8 cellular contexts compared by ENCODE assay signal in genomic region chr11:776459-777287, GRCh38. TPM values are rescaled to one million over a fixed set of nuclear protein-coding genes. Genes with fewer than 3 reads are reported as not detected.
DNase-seq lines count a peak whose midpoint lies in the region; ATAC-seq and TF ChIP-seq lines count a peak whose summit lies in the region.

No MANE protein-coding gene starts in this region.

- H3K36me3 ChIP-seq in PC-3 (ENCODE audit: low read depth, low read length) (peaks cover 9% of the 10 kb centered on the region; the same call in 1 of the 2 replicates), lower lobe of right lung (peaks cover 25% of the 10 kb centered on the region), transverse colon (peaks cover 0 to under 1% (median 0%) of the 10 kb centered on the region in 4 donors)

- no peaks in the 10 kb centered on the region for H3K9me3 ChIP-seq in PC-3 (ENCODE audit: low read length)
- H3K9me3 ChIP-seq in lower lobe of right lung: no peaks in the 10 kb centered on the region
- no peaks in the 10 kb centered on the region for H3K9me3 ChIP-seq in transverse colon

- peak overlapping the region; percentile 98 for H3K4me2 ChIP-seq in PC-3 (ENCODE audit: low read length)

- no peaks in the 10 kb centered on the region for H3K9me2 ChIP-seq in PC-3 (replicated peaks; ENCODE audit: low read length)

- TF ChIP-seq POLR2A in transverse colon (IDR thresholded peaks at IDR 0.05): no peak

- H4K20me1 ChIP-seq in PC-3 (ENCODE audit: low read length): peaks cover 26% of the 10 kb centered on the region

- POLR2A ChIA-PET in PC-3 (lab: Charles Lee; ENCODE audit: unreplicated experiment): interaction anchor here (0.7 kb wide), 2 partner anchors 81 to 162 kb away, joined by 11 to 16 read pairs; no protein-coding TSS in a partner anchor

- H3K79me2 ChIP-seq in PC-3 (ENCODE audit: low read length): peaks cover 62% of the 10 kb centered on the region

- CTCF ChIA-PET in PC-3 (lab: Charles Lee): interaction anchor here (0.6 kb wide), 1 partner anchor 71 kb away, joined by 9 read pairs; the partner anchor contains the start of gene EPS8L2

- H3F3A ChIP-seq in PC-3 (ENCODE audit: low read length, unreplicated experiment): no peaks in the 10 kb centered on the region

- H2AFZ ChIP-seq in PC-3 (ENCODE audit: low read length): no peak overlapping the region

- H3K4me3 ChIP-seq in AG09309 (ENCODE audit: control insufficient read depth, low read depth, low read length) (peak overlapping the region; percentile 92), PC-3 (ENCODE audit: low read length) (peak overlapping the region; percentile 95), coronary artery (peak overlapping the region; percentile 95), lower lobe of right lung (peak overlapping the region; percentile 79), transverse colon (peak overlapping the region; percentile 93 to 97 (median 95))

- WGBS in transverse colon (ENCODE audit: low coverage in 1 of 2), 2 donors: 2% methylated on average over 22 of the region's 68 CpGs; no CpG with 5 or more reads in 1 of the 2 donors

- peak overlapping the region; percentile 96 for H3K9ac ChIP-seq in PC-3 (ENCODE audit: low read length)

- no peak for TF ChIP-seq EP300 in transverse colon (IDR thresholded peaks at IDR 0.05; ENCODE audit: low read depth)

- ATAC-seq in GM18511 (IDR thresholded peaks at IDR 0.05; ENCODE audit: unreplicated experiment) (peak; percentile 40), HG02981 (IDR thresholded peaks at IDR 0.05; ENCODE audit: unreplicated experiment) (peak; percentile 27), PC-3 (peak; percentile 39), lower lobe of right lung (peak; percentile 31 to 55)

- BruUV-seq in PC-3 (replicated peaks; lab: Mats Ljungman, UMichigan): no TSS peak

- H3K27me3 ChIP-seq in PC-3 (ENCODE audit: low read length) (no peaks in the 10 kb centered on the region), lower lobe of right lung (ENCODE audit: low read depth) (no peaks in the 10 kb centered on the region), transverse colon (no peaks in the 10 kb centered on the region)

- peaks cover 22% of the 10 kb centered on the region for H3K4me1 ChIP-seq in PC-3 (ENCODE audit: insufficient read depth, low read length)
- H3K4me1 ChIP-seq in lower lobe of right lung: peaks cover 30% of the 10 kb centered on the region
- H3K4me1 ChIP-seq in transverse colon: peaks cover 24 to 29% (median 27%) of the 10 kb centered on the region in 4 donors

- TF ChIP-seq CTCF in AG09309 (IDR thresholded peaks at IDR 0.05; ENCODE audit: control insufficient read depth, insufficient read depth, low read depth, low read length, missing control alignments): no peak
- TF ChIP-seq CTCF in PC-3 (conservative IDR thresholded peaks at IDR 0.05; ENCODE audit: low read depth, low read length): no peak
- TF ChIP-seq CTCF in coronary artery (IDR thresholded peaks at IDR 0.05): no peak
- TF ChIP-seq CTCF in lower lobe of right lung (IDR thresholded peaks at IDR 0.05): no peak
- no peak for TF ChIP-seq CTCF in transverse colon (IDR thresholded peaks at IDR 0.05)

- intact Hi-C loops in PC-3 (cut with micrococcal nuclease) (no loop called here), lower lobe of right lung (cut with DNase I) (no loop called here), transverse colon (cut with DNase I; ENCODE audit: low total_unique reads) (no loop called here)

- H3K27ac ChIP-seq in PC-3 (ENCODE audit: low read length): peak overlapping the region; percentile 40
- H3K27ac ChIP-seq in coronary artery: peak overlapping the region; percentile 63 to 82
- H3K27ac ChIP-seq in lower lobe of right lung: peak overlapping the region; percentile 85
- peak overlapping the region; percentile 88 to 93 (median 89) for H3K27ac ChIP-seq in transverse colon

- in situ Hi-C loops in transverse colon (cut with MboI; ENCODE audit: low pct_ligation_motif_present in 1 of 4, low pct_unique_long_range_greater_than_20kb in 1 of 4, low sequenced_read_pairs in 3 of 4): no loop called here

- DNase-seq in AG09309 (ENCODE audit: low read depth): no peak
- no peak for DNase-seq in PC-3
- DNase-seq in coronary artery (ENCODE audit: low spot score): no peak
- DNase-seq in lower lobe of right lung: peak; percentile 56
- DNase-seq in transverse colon: no peak
- no peak for DNase-seq in NCI-H2171 treated with DMSO at 0.1 percent for 48 hours (lab: John Stamatoyannopoulos, UW)

RNA-seq across cellular contexts. Expression of gene GATD1, which starts 0.6 kb away (rescaled TPM):
- total RNA-seq in PC-3 (2014; rRNA removed) (38.9 and 39.7 TPM in 2 replicates), lower lobe of right lung (46.7 TPM), transverse colon (100 to 1,000 TPM in 1 of 4 donors, 10 to 100 TPM in 3; 28.0 to 239 (median 38.4) TPM)

RNA-seq across cellular contexts. Expression of gene CEND1, which starts 13.2 kb away (rescaled TPM):
- not detected in 2 replicates for total RNA-seq in PC-3 (2014; rRNA removed)
- not detected for total RNA-seq in lower lobe of right lung
- 1 to 10 TPM in 1 of 4 donors, under 1 TPM in 1, not detected in 2; 0.79 to 1.2 TPM for total RNA-seq in transverse colon

RNA-seq across cellular contexts. Expression of gene SLC25A22, which starts 21.4 kb away (rescaled TPM):
- 32.7 and 42.3 TPM in 2 replicates for total RNA-seq in PC-3 (2014; rRNA removed)
- total RNA-seq in lower lobe of right lung: 18.2 TPM
- 10 to 100 TPM in 2 of 4 donors, 1 to 10 TPM in 2; 6.0 to 28.3 (median 9.7) TPM for total RNA-seq in transverse colon

RNA-seq across cellular contexts. Expression of gene PIDD1, which starts 28.4 kb away (rescaled TPM):
- total RNA-seq in PC-3 (2014; rRNA removed): 11.7 and 14.9 TPM in 2 replicates
- 12.6 TPM for total RNA-seq in lower lobe of right lung
- total RNA-seq in transverse colon: 100 to 1,000 TPM in 2 of 4 donors, 10 to 100 TPM in 2; 26.0 to 185 (median 70.5) TPM

RNA-seq across cellular contexts. Expression of gene TALDO1, which starts 29.4 kb away (rescaled TPM):
- total RNA-seq in PC-3 (2014; rRNA removed) (287 and 326 TPM in 2 replicates), lower lobe of right lung (218 TPM), transverse colon (100 to 1,000 TPM; 124 to 164 (median 141) TPM)
